ENCODE assay signal across 1 cellular context in the genomic region with DNA sequence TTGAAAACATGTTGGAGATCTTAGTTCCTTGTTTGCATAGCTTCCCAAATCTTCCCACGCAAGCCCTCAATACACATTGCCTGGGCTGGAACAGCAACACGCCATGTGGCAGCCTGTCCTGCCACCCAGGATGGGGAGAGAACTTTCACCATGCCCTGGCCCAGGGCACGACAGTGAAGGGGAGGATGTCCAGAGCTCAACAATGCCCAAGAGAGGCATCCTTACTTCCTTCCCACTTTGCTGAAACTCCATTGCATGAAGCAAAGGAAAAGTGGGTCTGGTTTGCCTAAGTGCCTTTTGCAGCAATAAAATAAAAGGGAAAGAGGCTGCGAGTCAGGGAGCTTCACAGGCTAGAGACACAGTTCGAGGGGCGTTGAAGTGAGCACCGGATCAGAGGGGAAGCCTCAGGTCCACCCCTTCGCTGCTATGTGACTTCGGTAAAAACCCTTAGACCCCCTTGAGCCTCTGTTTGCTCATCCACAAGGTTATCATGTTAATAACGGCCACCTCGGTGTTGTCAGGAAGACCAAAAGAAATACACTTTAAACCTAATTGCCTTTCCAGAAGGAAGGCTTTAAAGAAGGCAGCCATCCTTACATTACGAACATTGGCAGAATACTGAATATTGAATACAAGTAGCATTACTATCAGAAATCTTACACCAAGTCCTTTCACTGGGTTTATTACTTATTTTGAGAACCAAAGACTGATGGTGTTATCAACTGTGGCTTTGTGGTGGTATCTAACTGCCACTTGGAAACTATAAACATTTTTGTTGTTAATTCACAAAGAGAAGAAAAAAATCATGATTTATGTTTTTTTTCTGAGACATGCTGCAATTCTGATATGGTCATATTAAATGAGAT.
TF ChIP-seq lines count a peak whose summit lies in the region.

No MANE protein-coding gene starts in this region.

TF ChIP-seq in GM12878, 131 proteins besides CTCF, POLR2A, EP300 and RAD21 (continued from another document):
- TF ChIP-seq, protein P1, sequence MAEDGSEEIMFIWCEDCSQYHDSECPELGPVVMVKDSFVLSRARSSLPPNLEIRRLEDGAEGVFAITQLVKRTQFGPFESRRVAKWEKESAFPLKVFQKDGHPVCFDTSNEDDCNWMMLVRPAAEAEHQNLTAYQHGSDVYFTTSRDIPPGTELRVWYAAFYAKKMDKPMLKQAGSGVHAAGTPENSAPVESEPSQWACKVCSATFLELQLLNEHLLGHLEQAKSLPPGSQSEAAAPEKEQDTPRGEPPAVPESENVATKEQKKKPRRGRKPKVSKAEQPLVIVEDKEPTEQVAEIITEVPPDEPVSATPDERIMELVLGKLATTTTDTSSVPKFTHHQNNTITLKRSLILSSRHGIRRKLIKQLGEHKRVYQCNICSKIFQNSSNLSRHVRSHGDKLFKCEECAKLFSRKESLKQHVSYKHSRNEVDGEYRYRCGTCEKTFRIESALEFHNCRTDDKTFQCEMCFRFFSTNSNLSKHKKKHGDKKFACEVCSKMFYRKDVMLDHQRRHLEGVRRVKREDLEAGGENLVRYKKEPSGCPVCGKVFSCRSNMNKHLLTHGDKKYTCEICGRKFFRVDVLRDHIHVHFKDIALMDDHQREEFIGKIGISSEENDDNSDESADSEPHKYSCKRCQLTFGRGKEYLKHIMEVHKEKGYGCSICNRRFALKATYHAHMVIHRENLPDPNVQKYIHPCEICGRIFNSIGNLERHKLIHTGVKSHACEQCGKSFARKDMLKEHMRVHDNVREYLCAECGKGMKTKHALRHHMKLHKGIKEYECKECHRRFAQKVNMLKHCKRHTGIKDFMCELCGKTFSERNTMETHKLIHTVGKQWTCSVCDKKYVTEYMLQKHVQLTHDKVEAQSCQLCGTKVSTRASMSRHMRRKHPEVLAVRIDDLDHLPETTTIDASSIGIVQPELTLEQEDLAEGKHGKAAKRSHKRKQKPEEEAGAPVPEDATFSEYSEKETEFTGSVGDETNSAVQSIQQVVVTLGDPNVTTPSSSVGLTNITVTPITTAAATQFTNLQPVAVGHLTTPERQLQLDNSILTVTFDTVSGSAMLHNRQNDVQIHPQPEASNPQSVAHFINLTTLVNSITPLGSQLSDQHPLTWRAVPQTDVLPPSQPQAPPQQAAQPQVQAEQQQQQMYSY (CRISPR knock-in tag; IDR thresholded peaks at IDR 0.05) = no peak
- TF ChIP-seq BCL11A (IDR thresholded peaks at IDR 0.05; ENCODE audit: low read depth, low read length) (no peak), HDGF (IDR thresholded peaks at IDR 0.05) (0 out of 2 replicates have a peak, but pooled peaks have one; percentile 72), MYB (IDR thresholded peaks at IDR 0.05; ENCODE audit: borderline replicate concordance, low read depth, low read length) (0 out of 2 replicates have a peak, but pooled peaks have one; percentile 20), BMI1 (IDR thresholded peaks at IDR 0.05; ENCODE audit: borderline replicate concordance) (0 out of 2 replicates have a peak, but pooled peaks have one; percentile 47), EGR1 (IDR thresholded peaks at IDR 0.05; ENCODE audit: borderline replicate concordance in 1 of 2, low read depth in 2 of 2, low read length in 2 of 2) (0 out of 3 replicates have a peak, but pooled peaks of 1 of the 2 experiments have one; percentile 9), EED (IDR thresholded peaks at IDR 0.05; ENCODE audit: low read depth) (peak; percentile 49; the same call in 1 of the 2 replicates)
- TF ChIP-seq, protein P2, sequence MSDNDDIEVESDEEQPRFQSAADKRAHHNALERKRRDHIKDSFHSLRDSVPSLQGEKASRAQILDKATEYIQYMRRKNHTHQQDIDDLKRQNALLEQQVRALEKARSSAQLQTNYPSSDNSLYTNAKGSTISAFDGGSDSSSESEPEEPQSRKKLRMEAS (IDR thresholded peaks at IDR 0.05; ENCODE audit: low read depth, low read length) = peak; percentile 40; the same call in 1 of the 2 replicates
